ENCODE assay signal across 12 cellular contexts in genomic region chr1:89199515-89199914, GRCh38. TPM values are rescaled to one million over a fixed set of nuclear protein-coding genes. Genes with fewer than 3 reads are reported as not detected.
DNase-seq lines count a peak whose midpoint lies in the region; ATAC-seq and TF ChIP-seq lines count a peak whose summit lies in the region.
"Had no signal": no experiment of that assay in that cellular context is flagged by ENCODE, and none has a peak within 500 bp of the region (broad histone marks: within the 10 kb centered on the region; RNA-seq: fewer than 3 reads in every experiment).

No MANE protein-coding gene starts in this region.

- H3K4me3 Mint-ChIP-seq in activated naive CD4-positive, alpha-beta T cell treated with anti-CD3 and anti-CD28 coated beads, Interleukin-2, amount 50 U/mL, for 24 hours = peak overlapping the region; percentile 92
- peak overlapping the region; percentile 93 for H3K4me3 Mint-ChIP-seq in activated T-helper 17 cell treated with anti-CD3 and anti-CD28 coated beads, Interleukin-2, amount 50 U/mL, for 72 hours

- peaks cover 69% of the 10 kb centered on the region for H3K4me1 Mint-ChIP-seq in activated naive CD4-positive, alpha-beta T cell treated with anti-CD3 and anti-CD28 coated beads, Interleukin-2, amount 50 U/mL, for 24 hours
- peaks cover 35% of the 10 kb centered on the region for H3K4me1 Mint-ChIP-seq in activated T-helper 17 cell treated with anti-CD3 and anti-CD28 coated beads, Interleukin-2, amount 50 U/mL, for 72 hours

- H3K36me3 ChIP-seq in lower lobe of right lung (no peaks in the 10 kb centered on the region), tibial artery (no peaks in the 10 kb centered on the region)

- H3K27me3 Mint-ChIP-seq in activated naive CD4-positive, alpha-beta T cell treated with anti-CD3 and anti-CD28 coated beads, Interleukin-2, amount 50 U/mL, for 24 hours = no peaks in the 10 kb centered on the region
- no peaks in the 10 kb centered on the region for H3K27me3 Mint-ChIP-seq in activated T-helper 17 cell treated with anti-CD3 and anti-CD28 coated beads, Interleukin-2, amount 50 U/mL, for 72 hours

- peak overlapping the region; percentile 99 for H3K27ac Mint-ChIP-seq in activated naive CD4-positive, alpha-beta T cell treated with anti-CD3 and anti-CD28 coated beads, Interleukin-2, amount 50 U/mL, for 24 hours
- peak overlapping the region; percentile 96 for H3K27ac Mint-ChIP-seq in activated T-helper 17 cell treated with anti-CD3 and anti-CD28 coated beads, Interleukin-2, amount 50 U/mL, for 72 hours
- H3K27ac Mint-ChIP-seq: progenitor cell of endocrine pancreas had no signal

- H3K4me1 ChIP-seq in lower lobe of right lung = peaks cover 37% of the 10 kb centered on the region
- H3K4me1 ChIP-seq in tibial artery = no peaks in the 10 kb centered on the region

- ATAC-seq in activated T-helper 17 cell treated with anti-CD3 and anti-CD28 coated beads, Interleukin-2, amount 50 U/mL, for 72 hours (replicated peaks) = no peak
- ATAC-seq in lower lobe of right lung (no peak), HG02884 (IDR thresholded peaks at IDR 0.05; ENCODE audit: unreplicated experiment) (no peak), HG02798 (IDR thresholded peaks at IDR 0.05; ENCODE audit: poor library complexity, unreplicated experiment) (no peak)

- no peaks in the 10 kb centered on the region for H3K9me3 ChIP-seq in lower lobe of right lung
- no peaks in the 10 kb centered on the region for H3K9me3 ChIP-seq in tibial artery

- H3K4me3 ChIP-seq in lower lobe of right lung = peak overlapping the region; percentile 64
- H3K4me3 ChIP-seq in tibial artery = peak overlapping the region; percentile 50 to 53

- H3K27me3 ChIP-seq in lower lobe of right lung (ENCODE audit: low read depth) (no peaks in the 10 kb centered on the region), tibial artery (no peaks in the 10 kb centered on the region)

- TF ChIP-seq CTCF in lower lobe of right lung (IDR thresholded peaks at IDR 0.05) (no peak), tibial artery (IDR thresholded peaks at IDR 0.05) (no peak)

- peaks cover 36% of the 10 kb centered on the region for H3K36me3 Mint-ChIP-seq in activated naive CD4-positive, alpha-beta T cell treated with anti-CD3 and anti-CD28 coated beads, Interleukin-2, amount 50 U/mL, for 24 hours
- peaks cover 32% of the 10 kb centered on the region for H3K36me3 Mint-ChIP-seq in activated T-helper 17 cell treated with anti-CD3 and anti-CD28 coated beads, Interleukin-2, amount 50 U/mL, for 72 hours (ENCODE audit: low read depth)

- intact Hi-C loops in lower lobe of right lung (cut with DNase I) = no loop called here
- intact Hi-C loops in tibial artery (cut with DNase I; ENCODE audit: low total_unique reads) = no loop called here

- DNase-seq in activated naive CD4-positive, alpha-beta T cell treated with Interleukin-2 at 50 U/mL for 16 hours = no peak
- no peak for DNase-seq in lower lobe of right lung
- DNase-seq in tibial artery = no peak
- DNase-seq in NCI-H446 treated with DMSO at 0.1 percent for 48 hours (lab: John Stamatoyannopoulos, UW) = no peak
- DNase-seq: activated effector memory CD4-positive, alpha-beta T cell treated with Interleukin-2 at 50 U/mL for 16 hours; NCI-H1092 treated with DMSO at 0.1 percent for 48 hours; T-helper 9 cell had no signal

- H3K27ac ChIP-seq in lower lobe of right lung = peak overlapping the region; percentile 84
- peak overlapping the region in 1 of 2 donors; percentile 52 for H3K27ac ChIP-seq in tibial artery

- peaks cover 6% of the 10 kb centered on the region for H3K9me3 Mint-ChIP-seq in activated naive CD4-positive, alpha-beta T cell treated with anti-CD3 and anti-CD28 coated beads, Interleukin-2, amount 50 U/mL, for 24 hours
- H3K9me3 Mint-ChIP-seq in activated T-helper 17 cell treated with anti-CD3 and anti-CD28 coated beads, Interleukin-2, amount 50 U/mL, for 72 hours = peaks cover 3% of the 10 kb centered on the region

RNA-seq across cellular contexts. Expression of gene GBP4, which starts 0.8 kb away (rescaled TPM):
- 10 to 100 TPM; 31.3 to 36.5 TPM for total RNA-seq in activated T-helper 17 cell treated with anti-CD3 and anti-CD28 coated beads, Interleukin-2, amount 50 U/mL, for 72 hours
- total RNA-seq in lower lobe of right lung = 41.0 TPM

RNA-seq across cellular contexts. Expression of gene GBP7, which starts 23.7 kb away (rescaled TPM):
- total RNA-seq in activated T-helper 17 cell treated with anti-CD3 and anti-CD28 coated beads, Interleukin-2, amount 50 U/mL, for 72 hours = not detected
- not detected for total RNA-seq in lower lobe of right lung
- total RNA-seq: progenitor cell of endocrine pancreas had no signal
